Comparison of ENCODE assay signal across 8 cellular contexts in the genomic region with DNA sequence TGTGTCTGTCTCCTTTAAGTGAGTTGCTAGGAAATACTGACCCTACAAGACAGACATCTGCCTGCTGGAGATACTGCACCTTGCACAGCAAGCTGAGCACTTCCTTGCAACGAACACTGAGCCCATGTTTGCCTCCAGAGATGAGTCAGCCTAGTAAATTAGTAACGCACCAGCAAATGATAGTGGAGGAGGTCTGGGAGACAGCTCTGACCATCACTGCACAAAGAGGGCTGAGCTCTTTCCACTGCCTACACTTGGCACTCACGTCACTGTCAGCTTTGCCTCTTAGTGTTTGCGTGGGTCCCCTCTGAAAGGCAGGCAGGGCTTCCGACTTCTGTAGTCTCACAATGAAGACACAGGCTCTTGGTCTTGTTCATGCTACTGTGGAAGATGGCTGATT.
DNase-seq lines count a peak whose midpoint lies in the region; ATAC-seq, FAIRE-seq and TF ChIP-seq lines count a peak whose summit lies in the region.
"Had no signal": no experiment of that assay in that cellular context is flagged by ENCODE, and none has a peak within 500 bp of the region (broad histone marks: within the 10 kb centered on the region; RNA-seq: fewer than 3 reads in every experiment).

No MANE protein-coding gene starts in this region.

- peak; percentile 21 for TF ChIP-seq POLR2A in GM15510 (IDR thresholded peaks at IDR 0.05; ENCODE audit: borderline replicate concordance, extremely low read depth, insufficient read length)

- H3K9me3 ChIP-seq in astrocyte (ENCODE audit: insufficient read depth, low read depth, low read length) (no peaks in the 10 kb centered on the region), heart right ventricle (no peaks in the 10 kb centered on the region)

- H2AFZ ChIP-seq in astrocyte (ENCODE audit: low read depth, low read length): peak overlapping the region; percentile 38

- H3K9me3 Mint-ChIP-seq in astrocyte (ENCODE audit: unreplicated experiment): peaks cover 6% of the 10 kb centered on the region

- H3K36me3 Mint-ChIP-seq in astrocyte (ENCODE audit: low read depth, unreplicated experiment): peaks cover 3% of the 10 kb centered on the region
- H3K36me3 Mint-ChIP-seq: naive thymus-derived CD4-positive, alpha-beta T cell had no signal

- 59 to 64% methylated on average over 5 of the region's 5 CpGs for WGBS in heart right ventricle, 2 donors

- H3K4me2 ChIP-seq in astrocyte (ENCODE audit: low read length): peak overlapping the region; percentile 56

- H3K27ac ChIP-seq in astrocyte (ENCODE audit: low read depth, low read length) (peak overlapping the region; percentile 91), heart right ventricle (no peak overlapping the region)

- H3K4me1 ChIP-seq in astrocyte (ENCODE audit: insufficient read depth, low read length) (peaks cover 33% of the 10 kb centered on the region), heart right ventricle (no peaks in the 10 kb centered on the region)

- peak overlapping the region; percentile 63 for H3K27ac Mint-ChIP-seq in astrocyte (ENCODE audit: unreplicated experiment)

- H3K4me3 ChIP-seq in astrocyte (ENCODE audit: insufficient read depth, low read depth, low read length) (no peak overlapping the region), heart right ventricle (no peak overlapping the region)

- H3K79me2 ChIP-seq in astrocyte (ENCODE audit: insufficient read depth, low read length): no peaks in the 10 kb centered on the region

- H3K27me3 ChIP-seq in astrocyte (ENCODE audit: insufficient read depth, low read length) (no peaks in the 10 kb centered on the region), heart right ventricle (peaks cover 0 to 11% (median 0%) of the 10 kb centered on the region in 7 donors)

- H3K36me3 ChIP-seq in astrocyte (ENCODE audit: insufficient read depth, low read length): no peaks in the 10 kb centered on the region
- H3K36me3 ChIP-seq in heart right ventricle: no peaks in the 10 kb centered on the region

- ATAC-seq in GM21390 (IDR thresholded peaks at IDR 0.05; ENCODE audit: unreplicated experiment): peak; percentile 99
- peak; percentile 97 for ATAC-seq in HG03558 (IDR thresholded peaks at IDR 0.05; ENCODE audit: extremely low read depth, unreplicated experiment)
- ATAC-seq in heart right ventricle: no peak
- ATAC-seq: naive thymus-derived CD4-positive, alpha-beta T cell had no signal

- peak overlapping the region; percentile 81 for H3K9ac ChIP-seq in astrocyte (ENCODE audit: low read length)

- intact Hi-C loops in heart right ventricle (cut with DNase I): no loop called here

- H3K4me3 Mint-ChIP-seq in astrocyte (ENCODE audit: unreplicated experiment): peak overlapping the region; percentile 17

- FAIRE-seq in astrocyte (lab: Jason Lieb, UNC): peak; percentile 99

- TF ChIP-seq CTCF in astrocyte (IDR thresholded peaks at IDR 0.05; ENCODE audit: insufficient read depth, low read depth, low read length) (no peak), heart right ventricle (IDR thresholded peaks at IDR 0.05) (no peak)

- H3K4me1 Mint-ChIP-seq in astrocyte (ENCODE audit: low read depth, unreplicated experiment): peaks cover 28% of the 10 kb centered on the region

- no peaks in the 10 kb centered on the region for H4K20me1 ChIP-seq in astrocyte (ENCODE audit: insufficient read depth, low read length)

- H3K27me3 Mint-ChIP-seq in astrocyte (ENCODE audit: low read depth, unreplicated experiment): no peaks in the 10 kb centered on the region

- DNase-seq in astrocyte (ENCODE audit: low read depth) (peak; percentile 88), NCI-H2081 (lab: John Stamatoyannopoulos, UW) (no peak), heart right ventricle (no peak)
- DNase-seq in stimulated activated CD4-positive, alpha-beta T cell treated with anti-CD3 and anti-CD28 coated beads, Interleukin-2, amount 100 ng/mL, for 48 hours: peak; percentile 22 to 26

Comparison
In these comparisons a context has a peak if more than half of its experiments do, and no peak if none do; other contexts are left out.
1. ATAC-seq: peak in GM21390 (single experiment) and HG03558 (single experiment); none in heart right ventricle (0 of 8).
2. DNase-seq: peak in astrocyte (single experiment) and stimulated activated CD4-positive, alpha-beta T cell treated with anti-CD3 and anti-CD28 coated beads, Interleukin-2, amount 100 ng/mL, for 48 hours (2 of 2); none in NCI-H2081 (0 of 2) and heart right ventricle (0 of 2).